In the genomic region with DNA sequence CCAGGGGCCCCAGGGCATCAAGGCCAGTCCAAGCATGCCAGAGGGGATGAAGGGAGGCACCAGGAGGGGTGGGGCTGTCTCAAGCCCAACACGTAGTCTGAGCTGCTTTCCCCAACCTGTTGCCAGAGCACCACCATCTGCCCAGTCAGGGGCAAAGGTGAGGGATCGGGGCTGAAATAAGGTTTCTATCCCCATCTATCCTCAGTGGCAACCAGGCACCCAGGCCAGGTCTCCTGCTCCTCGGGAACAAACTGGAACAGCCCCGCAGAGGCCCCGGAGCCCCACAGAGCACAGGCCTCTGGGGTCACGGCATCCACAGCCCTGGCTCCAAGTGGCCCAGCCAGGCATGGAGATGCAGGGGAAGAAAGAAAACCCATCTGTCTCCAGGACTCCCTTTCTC, we compare ENCODE assay signal across 11 cellular contexts.
"Had no signal": no experiment of that assay in that cellular context is flagged by ENCODE, and none has a peak within 500 bp of the region (broad histone marks: within the 10 kb centered on the region; RNA-seq: fewer than 3 reads in every experiment).

No MANE protein-coding gene starts in this region.

- H3K27me3 ChIP-seq: right lobe of liver, uterus had no signal

- H3K4me1 ChIP-seq: uterus had no signal

- H3K36me3 ChIP-seq: uterus had no signal

- DNase-seq: activated CD4-positive, alpha-beta memory T cell treated with anti-CD3 and anti-CD28 coated beads for 36 hours; activated CD4-positive, alpha-beta T cell treated with anti-CD3 and anti-CD28 coated beads for 1 hour; activated CD8-positive, alpha-beta memory T cell treated with anti-CD3 and anti-CD28 coated beads, Interleukin-2, amount 50 U/mL, for 4 hours; activated naive CD8-positive, alpha-beta T cell treated with anti-CD3 and anti-CD28 coated beads, Interleukin-2, amount 10 ng/mL, durations not matched to agents 7 days and 5 days; aorta; hippocampal formation; naive B cell; stimulated activated CD4-positive, alpha-beta T cell treated with anti-CD3 and anti-CD28 coated beads, Interleukin-4, amount 100 ng/mL, for 24 hours; T-helper 9 cell; uterus had no signal

- ATAC-seq: right lobe of liver had no signal

- H3K9me3 ChIP-seq: right lobe of liver, uterus had no signal

- H3K4me3 ChIP-seq: uterus had no signal
